Comparison of ENCODE assay signal across 13 cellular contexts in genomic region chr1:210222288-210223006, GRCh38. TPM values are rescaled to one million over a fixed set of nuclear protein-coding genes. Genes with fewer than 3 reads are reported as not detected.
DNase-seq lines count a peak whose midpoint lies in the region; ATAC-seq and TF ChIP-seq lines count a peak whose summit lies in the region.
"Had no signal": no experiment of that assay in that cellular context is flagged by ENCODE, and none has a peak within 500 bp of the region (broad histone marks: within the 10 kb centered on the region; RNA-seq: fewer than 3 reads in every experiment).

No MANE protein-coding gene starts in this region.

- no peak for TF ChIP-seq CTCF in colonic mucosa (IDR thresholded peaks at IDR 0.05)

- peak overlapping the region in 1 of 2 donors; percentile 42 for H3K9ac ChIP-seq in colonic mucosa (ENCODE audit: low read depth in 2 of 2, low read length in 2 of 2)

- peak; percentile 74 for DNase-seq in Caki2 (ENCODE audit: low read depth)
- peak; percentile 23 for DNase-seq in NCI-H187 treated with DMSO at 0.1 percent for 48 hours (lab: John Stamatoyannopoulos, UW)
- DNase-seq in colonic mucosa = peak; percentile 70
- peak; percentile 71 for DNase-seq in mucosa of gallbladder (ENCODE audit: low spot score)
- DNase-seq in KG1 (lab: John Stamatoyannopoulos, UW) = no peak
- no peak for DNase-seq in left lobe of liver (ENCODE audit: low spot score)
- DNase-seq: activated naive CD4-positive, alpha-beta T cell treated with anti-CD3 and anti-CD28 coated beads, Interleukin-2, amount 50 U/mL, for 16 hours; CD4-positive, alpha-beta memory T cell; gastrocnemius medialis; stimulated activated naive B cell treated with anti-CD40 and anti-IgM and Interleukin-4, amounts not matched to agents 10 μg/mL and 1 μg/mL and 100 μg/mL, for 72 hours had no signal

- no peaks in the 10 kb centered on the region for H3K36me3 ChIP-seq in colonic mucosa
- H3K36me3 ChIP-seq: gastrocnemius medialis had no signal

- in situ Hi-C loops in Caki2 (cut with HindIII; ENCODE audit: low pct_unique_long_range_greater_than_20kb, low sequenced_read_pairs) = no loop called here

- no peaks in the 10 kb centered on the region for H3K9me3 ChIP-seq in colonic mucosa
- H3K9me3 ChIP-seq: gastrocnemius medialis had no signal

- intact Hi-C loops in colonic mucosa (cut with DNase I) = no loop called here

- H3K27ac ChIP-seq in colonic mucosa = peak overlapping the region; percentile 79
- H3K27ac ChIP-seq: gastrocnemius medialis had no signal

- no peak overlapping the region for H3K4me3 ChIP-seq in colonic mucosa
- H3K4me3 ChIP-seq: gastrocnemius medialis had no signal

- peaks cover 13% of the 10 kb centered on the region for H3K4me1 ChIP-seq in colonic mucosa
- H3K4me1 ChIP-seq: gastrocnemius medialis had no signal

- ATAC-seq in left lobe of liver (no peak), HG03045 (IDR thresholded peaks at IDR 0.05; ENCODE audit: unreplicated experiment) (no peak), GM19455 (IDR thresholded peaks at IDR 0.05; ENCODE audit: unreplicated experiment) (no peak)
- ATAC-seq: gastrocnemius medialis; stimulated activated naive B cell treated with anti-CD40 and anti-IgM and Interleukin-4, amounts not matched to agents 10 μg/mL and 1 μg/mL and 100 μg/mL, for 72 hours had no signal

- H3K27me3 ChIP-seq in colonic mucosa = no peaks in the 10 kb centered on the region

RNA-seq across cellular contexts. Expression of gene SERTAD4, which starts 10.1 kb away (rescaled TPM):
- total RNA-seq in Caki2 (2014; rRNA removed; shearing (Covaris generic); ENCODE audit: low replicate concordance) = 0.95 and 1.1 TPM in 2 replicates
- total RNA-seq in colonic mucosa = 1 to 10 TPM; 4.2 to 4.6 TPM
- 2.6 TPM for total RNA-seq in mucosa of gallbladder
- not detected for total RNA-seq in left lobe of liver
- total RNA-seq: CD4-positive, alpha-beta memory T cell; T-helper 1 cell treated with Interleukin-12 subunit alpha and Interleukin-12 subunit beta and Interleukin-4 antibody, amounts not matched to agents 30 ng/mL and 1 ng/mL, for 36 hours had no signal

Comparison
In these comparisons a context has a peak if more than half of its experiments do, and no peak if none do; other contexts are left out.
1. DNase-seq: peak in Caki2 (single experiment), NCI-H187 treated with DMSO at 0.1 percent for 48 hours (single experiment), colonic mucosa (single experiment) and mucosa of gallbladder (single experiment); none in KG1 (single experiment) and left lobe of liver (single experiment).